Comparison of ENCODE assay signal across 9 cellular contexts in the genomic region with DNA sequence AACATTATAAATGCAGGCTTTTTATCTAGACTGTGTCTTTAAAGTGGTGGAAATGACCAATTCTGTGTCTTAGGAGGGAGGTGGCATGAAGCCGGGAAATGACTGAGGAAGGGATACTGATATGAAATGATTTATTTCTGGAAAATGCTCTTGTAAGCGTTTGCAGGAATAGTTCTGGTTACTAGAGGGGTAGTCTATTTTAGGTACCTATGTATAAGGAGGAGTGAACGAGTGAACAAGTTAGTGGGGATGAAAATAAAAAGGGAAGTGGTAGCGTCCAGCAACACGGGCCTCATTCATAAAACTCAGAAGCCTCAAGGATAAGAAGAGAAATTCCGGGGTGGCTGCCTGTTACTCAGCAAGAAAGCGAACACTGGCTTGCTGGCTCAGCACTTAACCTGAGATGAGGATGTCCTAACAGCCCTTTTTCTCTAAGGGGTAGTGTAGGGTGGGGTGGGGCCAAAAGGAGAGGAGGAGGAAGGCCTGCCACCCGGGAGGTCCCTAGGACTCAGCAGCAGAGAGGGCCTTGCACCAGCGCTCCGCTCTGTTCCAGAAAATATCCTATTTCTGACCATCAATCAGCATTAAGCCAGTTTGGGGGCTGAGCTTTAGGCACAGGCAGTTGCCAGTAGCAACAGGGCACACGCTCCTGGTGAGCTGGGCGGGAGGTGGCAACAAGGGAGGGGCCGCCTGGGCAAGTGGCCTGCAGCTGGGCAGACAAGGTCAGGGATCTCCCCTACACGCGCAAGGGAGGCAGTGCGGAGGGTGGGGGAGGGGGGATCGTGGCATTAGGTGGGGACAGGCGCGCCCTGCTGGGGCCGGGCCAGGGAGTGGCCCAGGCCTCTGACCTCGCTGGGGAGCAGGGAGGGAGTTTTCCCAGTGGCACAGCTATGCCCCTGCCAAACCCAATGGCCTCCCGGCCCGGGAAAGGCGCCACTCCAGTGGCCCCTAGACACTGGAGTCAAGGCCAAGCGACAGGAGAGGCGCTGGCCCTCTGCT.
DNase-seq lines count a peak whose midpoint lies in the region; ATAC-seq, FAIRE-seq and TF ChIP-seq lines count a peak whose summit lies in the region.
"Had no signal": no experiment of that assay in that cellular context is flagged by ENCODE, and none has a peak within 500 bp of the region (broad histone marks: within the 10 kb centered on the region; RNA-seq: fewer than 3 reads in every experiment).

No MANE protein-coding gene starts in this region.

- TF ChIP-seq CTCF in pancreas (IDR thresholded peaks at IDR 0.05): no peak

- H3K36me3 ChIP-seq in pancreas: no peaks in the 10 kb centered on the region

- peak; percentile 23 for DNase-seq in ELR (ENCODE audit: low read depth)
- peak in 40 of 42 donors; percentile 26 to 73 (median 51) for DNase-seq in head of caudate nucleus
- DNase-seq in pancreas: peak; percentile 36 to 76 (median 46)
- DNase-seq in cerebellum (ENCODE audit: low spot score): no peak
- DNase-seq in GDM1 (lab: John Stamatoyannopoulos, UW): no peak
- no peak for DNase-seq in GM03348 (ENCODE audit: low spot score)

- intact Hi-C loops in head of caudate nucleus (cut with DNase I): no loop called here
- intact Hi-C loops in pancreas (cut with DNase I): no loop called here

- WGBS in pancreas, 2 donors: 15% methylated on average over 26 of the region's 26 CpGs

- FAIRE-seq in pancreas (lab: Jason Lieb, UNC): no peak
- FAIRE-seq: TTC549 had no signal

- ATAC-seq in pancreas: peak; percentile 55 to 84 (median 78)
- no peak for ATAC-seq in GM18520 (IDR thresholded peaks at IDR 0.05; ENCODE audit: unreplicated experiment)

- peak overlapping the region in 2 of 4 donors; percentile 29 for H3K4me3 ChIP-seq in pancreas

- peaks cover 0 to 4% (median 0%) of the 10 kb centered on the region in 4 donors for H3K9me3 ChIP-seq in pancreas

- H3K4me1 ChIP-seq in pancreas: no peaks in the 10 kb centered on the region

- no peak overlapping the region for H3K27ac ChIP-seq in pancreas

- no peaks in the 10 kb centered on the region for H3K27me3 ChIP-seq in pancreas

TF ChIP-seq in PFSK-1, 5 proteins besides CTCF, POLR2A, EP300 and RAD21:
- TF ChIP-seq FOXP2 (optimal IDR thresholded peaks at IDR 0.05; ENCODE audit: borderline replicate concordance, extremely low read depth, extremely low read length, insufficient read depth) (peak; percentile 7), POLR2AphosphoS5 (IDR thresholded peaks at IDR 0.05; ENCODE audit: low read depth, low read length) (0 out of 2 replicates have a peak, but pooled peaks have one; percentile 20), TAF1 (IDR thresholded peaks at IDR 0.05; ENCODE audit: borderline replicate concordance, insufficient read depth, low read length) (no peak)

Comparison
In these comparisons a context has a peak if more than half of its experiments do, and no peak if none do; other contexts are left out.
1. DNase-seq: peak in ELR (single experiment), head of caudate nucleus (40 of 42) and pancreas (6 of 6); none in cerebellum (single experiment), GDM1 (single experiment) and GM03348 (single experiment).